Comparison of ENCODE assay signal across 18 cellular contexts in the genomic region with DNA sequence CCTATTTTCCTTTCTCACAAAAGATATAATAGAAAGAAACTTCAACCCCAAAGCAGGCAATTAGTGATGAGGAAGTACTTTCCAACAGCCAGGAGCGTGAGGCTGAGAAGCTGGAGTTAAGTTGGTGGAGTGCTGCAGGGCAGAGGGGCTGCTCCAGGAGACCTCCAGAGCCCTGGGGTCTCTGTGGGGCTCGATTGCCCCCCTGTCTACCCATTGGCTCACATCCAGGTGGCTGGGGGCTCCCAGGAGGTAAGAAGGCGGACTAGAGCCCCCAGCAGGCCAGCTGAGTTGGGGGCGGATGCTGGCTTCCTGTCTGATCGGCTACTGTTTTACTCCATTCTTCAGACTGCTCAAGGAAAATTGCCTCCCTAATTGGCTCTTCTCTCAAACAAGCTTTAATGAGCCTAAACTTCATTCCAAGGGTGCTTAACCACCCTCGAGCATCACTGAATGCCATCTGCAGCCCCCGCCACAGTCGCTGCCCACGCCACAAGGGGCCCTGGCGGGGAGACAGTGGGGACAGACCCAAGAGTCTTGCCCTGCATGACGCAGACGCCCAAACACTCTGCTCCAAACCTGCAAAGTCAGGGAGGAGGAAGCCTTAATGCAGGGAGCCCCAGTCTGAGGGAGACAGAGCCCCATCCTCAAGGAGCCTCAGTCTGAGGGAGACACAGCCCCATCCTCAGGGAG.
DNase-seq lines count a peak whose midpoint lies in the region; ATAC-seq, FAIRE-seq and TF ChIP-seq lines count a peak whose summit lies in the region.
"Had no signal": no experiment of that assay in that cellular context is flagged by ENCODE, and none has a peak within 500 bp of the region (broad histone marks: within the 10 kb centered on the region; RNA-seq: fewer than 3 reads in every experiment).

No MANE protein-coding gene starts in this region.

- FAIRE-seq in K562 (lab: Jason Lieb, UNC), result no peak

- 1% methylated on average over 12 of the region's 12 CpGs for WGBS in K562 (ENCODE audit: insufficient coverage, low coverage, missing lambda C conversion rate)

- TF ChIP-seq EP300 in K562 (IDR thresholded peaks at IDR 0.05; ENCODE audit: low read length), result no peak

- TF ChIP-seq CTCF in A673 (conservative IDR thresholded peaks at IDR 0.05; ENCODE audit: low read depth, low read length) (no peak), K562 (IDR thresholded peaks at IDR 0.05 in 2 of 3, conservative IDR thresholded peaks at IDR 0.05 in 1 of 3; ENCODE audit: insufficient read depth in 2 of 3, low read depth in 1 of 3, low read length in 3 of 3) (no peak)

- DNase-seq in A673 (ENCODE audit: low spot score), result peak; percentile 90
- DNase-seq in DMS79 treated with DMSO at 0.1 percent for 48 hours (lab: John Stamatoyannopoulos, UW), result peak; percentile 81
- peak; percentile 52 for DNase-seq in NOMO-1 treated with DMSO at 0.1 percent for 48 hours (lab: John Stamatoyannopoulos, UW; ENCODE audit: unreplicated experiment)
- no peak for DNase-seq in K562 (ENCODE audit: extremely low read depth in 1 of 4, low spot score in 3 of 4)
- DNase-seq in activated naive CD4-positive, alpha-beta T cell treated with anti-CD3 and anti-CD28 coated beads, Interleukin-2, amount 50 U/mL, for 16 hours, result no peak
- DNase-seq in activated effector memory CD4-positive, alpha-beta T cell treated with Interleukin-2 at 50 U/mL for 16 hours, result no peak
- DNase-seq in NCI-H1417 treated with DMSO at 0.1 percent for 48 hours (lab: John Stamatoyannopoulos, UW), result no peak
- DNase-seq: activated CD4-positive, alpha-beta T cell treated with anti-CD3 and anti-CD28 coated beads, Interleukin-2, amount 50 U/mL, for 1 hour; body of pancreas; cortex of kidney; gastrocnemius medialis; H7; NCI-H1694 treated with DMSO at 0.1 percent for 48 hours; NCI-H510A treated with DMSO at 0.1 percent for 48 hours; RPMI8226 had no signal

- peak overlapping the region; percentile 64 for H3K27ac ChIP-seq in A673 (ENCODE audit: low read depth, low read length, poor library complexity, severe bottlenecking)
- H3K27ac ChIP-seq in K562 (ENCODE audit: extremely low read depth, low read depth, low read length), result no peak overlapping the region
- H3K27ac ChIP-seq: body of pancreas, gastrocnemius medialis, vagina had no signal

- intact Hi-C loops in A673 (cut with micrococcal nuclease; ENCODE audit: unreplicated experiment), result loop anchor here (5.0 kb wide), 1 partner anchor 73 kb away; no protein-coding TSS in a partner anchor
- intact Hi-C loops in K562 (cut with micrococcal nuclease), result no loop called here

- H3K9me1 ChIP-seq in K562 (ENCODE audit: control insufficient read depth, insufficient read depth, low read length), result no peaks in the 10 kb centered on the region

- H3K4me2 ChIP-seq in K562 (ENCODE audit: insufficient read depth, low read length), result no peak overlapping the region

- no peak for TF ChIP-seq POLR2A in K562 (conservative IDR thresholded peaks at IDR 0.05)

- BruUV-seq in A673 (replicated peaks; lab: Mats Ljungman, UMichigan), result no TSS peak
- BruUV-seq in K562 (replicated peaks; lab: Mats Ljungman, UMichigan), result no TSS peak

- no peak overlapping the region for H3K9ac ChIP-seq in K562 (ENCODE audit: insufficient read depth in 1 of 2, low read depth in 2 of 2, low read length in 2 of 2)

- in situ Hi-C loops in K562 (cut with MboI), result no loop called here

- H3K36me3 ChIP-seq in A673 (ENCODE audit: insufficient read depth, low read length, poor library complexity, severe bottlenecking), result no peaks in the 10 kb centered on the region
- H3K36me3 ChIP-seq in K562 (ENCODE audit: control insufficient read depth, insufficient read depth, low read length), result no peaks in the 10 kb centered on the region
- H3K36me3 ChIP-seq: gastrocnemius medialis, vagina had no signal

- POLR2A ChIA-PET in A673 (lab: Charles Lee; ENCODE audit: low non-redundant PET) (interaction anchor here (0.6 kb wide), 3 partner anchors 62 to 1084 kb away, joined by 6 to 14 read pairs (median 10); no protein-coding TSS in a partner anchor), K562 (lab: Yijun Ruan, JAX) (interaction anchor here (0.6 to 2.0 kb wide), 4 partner anchors 12 to 1163 kb away, joined by 3 to 10 read pairs (median 3); no protein-coding TSS in a partner anchor)

- CTCF ChIA-PET in A673 (lab: Charles Lee) (no interaction called here), K562 (lab: Yijun Ruan, JAX; ENCODE audit: low intra/inter-chr PET ratio) (no interaction called here)

- H3K9me3 ChIP-seq in A673 (ENCODE audit: low read depth, low read length, poor library complexity, severe bottlenecking) (no peaks in the 10 kb centered on the region), K562 (replicated peaks; ENCODE audit: control insufficient read depth, insufficient read depth, low read depth, low read length) (no peaks in the 10 kb centered on the region)
- H3K9me3 ChIP-seq: body of pancreas, gastrocnemius medialis, vagina had no signal

- no peaks in the 10 kb centered on the region for H3K27me3 ChIP-seq in A673 (replicated peaks; ENCODE audit: insufficient read depth, low read depth, low read length, poor library complexity)
- H3K27me3 ChIP-seq in K562 (ENCODE audit: control insufficient read depth in 2 of 2, insufficient read depth in 2 of 2, low read length in 2 of 2), result peaks cover 10 to 57% of the 10 kb centered on the region in 2 experiments
- H3K27me3 ChIP-seq: body of pancreas, vagina had no signal

- H3K4me3 ChIP-seq in A673 (ENCODE audit: low read depth, low read length, poor library complexity, severe bottlenecking), result no peak overlapping the region
- H3K4me3 ChIP-seq in K562, result no peak overlapping the region
- H3K4me3 ChIP-seq: body of pancreas, gastrocnemius medialis, vagina had no signal

- H2AFZ ChIP-seq in K562 (ENCODE audit: low read depth, low read length), result no peak overlapping the region; the same call in 1 of the 2 replicates

- peaks cover 4% of the 10 kb centered on the region; the same call in 1 of the 2 replicates for H4K20me1 ChIP-seq in K562 (replicated peaks; ENCODE audit: control insufficient read depth, insufficient read depth, low read length)

- no peak for ATAC-seq in K562
- ATAC-seq in HG03280 (IDR thresholded peaks at IDR 0.05; ENCODE audit: unreplicated experiment), result no peak
- ATAC-seq: body of pancreas, gastrocnemius medialis, sciatic nerve had no signal

- no peak for TF ChIP-seq RAD21 in K562 (CRISPR knock-in tag; conservative IDR thresholded peaks at IDR 0.05 in 1 of 2, IDR thresholded peaks at IDR 0.05 in 1 of 2)

- H3K79me2 ChIP-seq in K562 (ENCODE audit: control insufficient read depth, insufficient read depth, low read length), result no peaks in the 10 kb centered on the region

- peaks cover 55% of the 10 kb centered on the region for H3K4me1 ChIP-seq in A673 (ENCODE audit: insufficient read depth, low read length, poor library complexity, severe bottlenecking)
- H3K4me1 ChIP-seq in K562 (replicated peaks in 1 of 2; ENCODE audit: control insufficient read depth in 2 of 2, insufficient read depth in 2 of 2, low read length in 2 of 2), result peaks cover 3 to 11% of the 10 kb centered on the region in 2 experiments; a peak in 2 of 5 replicates
- H3K4me1 ChIP-seq: body of pancreas, gastrocnemius medialis had no signal

TF ChIP-seq in K562, 482 proteins besides CTCF, POLR2A, EP300 and RAD21:
- TF ChIP-seq ZNF175 (CRISPR knock-in tag; IDR thresholded peaks at IDR 0.05; ENCODE audit: low read depth) (0 out of 2 replicates have a peak, but pooled peaks have one; percentile 24), ESRRB (CRISPR knock-in tag; IDR thresholded peaks at IDR 0.05; ENCODE audit: borderline replicate concordance) (no peak), TARDBP (IDR thresholded peaks at IDR 0.05) (no peak), EGR1 (conservative IDR thresholded peaks at IDR 0.05) (peak; percentile 66), ZNF77 (CRISPR knock-in tag; IDR thresholded peaks at IDR 0.05) (no peak), MITF (IDR thresholded peaks at IDR 0.05) (no peak)
- TF ChIP-seq, protein P1, sequence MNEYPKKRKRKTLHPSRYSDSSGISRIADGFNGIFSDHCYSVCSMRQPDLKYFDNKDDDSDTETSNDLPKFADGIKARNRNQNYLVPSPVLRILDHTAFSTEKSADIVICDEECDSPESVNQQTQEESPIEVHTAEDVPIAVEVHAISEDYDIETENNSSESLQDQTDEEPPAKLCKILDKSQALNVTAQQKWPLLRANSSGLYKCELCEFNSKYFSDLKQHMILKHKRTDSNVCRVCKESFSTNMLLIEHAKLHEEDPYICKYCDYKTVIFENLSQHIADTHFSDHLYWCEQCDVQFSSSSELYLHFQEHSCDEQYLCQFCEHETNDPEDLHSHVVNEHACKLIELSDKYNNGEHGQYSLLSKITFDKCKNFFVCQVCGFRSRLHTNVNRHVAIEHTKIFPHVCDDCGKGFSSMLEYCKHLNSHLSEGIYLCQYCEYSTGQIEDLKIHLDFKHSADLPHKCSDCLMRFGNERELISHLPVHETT (CRISPR knock-in tag; conservative IDR thresholded peaks at IDR 0.05 in 1 of 2, IDR thresholded peaks at IDR 0.05 in 1 of 2), result 0 out of 4 replicates have a peak, but pooled peaks of 1 of the 2 experiments have one; percentile 9

Comparison
In these comparisons a context has a peak if more than half of its experiments do, and no peak if none do; other contexts are left out.
1. DNase-seq: peak in A673 (single experiment), DMS79 treated with DMSO at 0.1 percent for 48 hours (single experiment) and NOMO-1 treated with DMSO at 0.1 percent for 48 hours (single experiment); none in K562 (0 of 4), activated naive CD4-positive, alpha-beta T cell treated with anti-CD3 and anti-CD28 coated beads, Interleukin-2, amount 50 U/mL, for 16 hours (single experiment), activated effector memory CD4-positive, alpha-beta T cell treated with Interleukin-2 at 50 U/mL for 16 hours (single experiment) and NCI-H1417 treated with DMSO at 0.1 percent for 48 hours (single experiment).